Comparison of ENCODE assay signal across 8 cellular contexts in the genomic region with DNA sequence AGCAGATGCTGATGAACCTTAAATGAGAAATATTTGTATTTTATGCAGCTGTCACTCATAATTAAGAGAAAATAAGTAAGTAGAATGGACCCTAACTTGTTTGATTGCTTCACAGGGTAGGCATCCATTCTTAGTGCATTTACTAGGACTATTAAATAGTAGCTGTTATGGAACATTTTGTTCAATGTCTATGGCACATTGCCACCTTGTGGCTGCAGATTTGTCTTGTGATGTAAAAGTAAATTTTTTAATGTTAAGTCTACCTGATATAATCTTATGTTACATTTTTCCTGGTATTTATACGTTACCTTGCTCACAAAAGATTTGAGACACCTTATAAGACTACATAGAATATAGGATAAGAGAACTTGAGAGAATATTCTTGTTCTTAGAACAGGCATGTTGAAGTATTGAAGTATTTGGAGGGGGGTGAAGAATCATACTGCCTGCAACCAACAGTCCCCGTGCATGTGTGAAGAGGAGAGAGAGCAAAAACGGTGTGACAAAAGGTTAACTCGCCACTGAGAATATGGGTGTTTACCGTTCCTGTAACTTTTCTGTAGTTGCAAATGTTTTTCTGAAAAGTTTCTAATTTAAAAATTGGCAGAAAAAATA.
DNase-seq lines count a peak whose midpoint lies in the region; ATAC-seq, FAIRE-seq and TF ChIP-seq lines count a peak whose summit lies in the region.

No MANE protein-coding gene starts in this region.

- no peaks in the 10 kb centered on the region for H3K9me3 ChIP-seq in Peyer's patch
- no peaks in the 10 kb centered on the region for H3K9me3 ChIP-seq in colonic mucosa

- intact Hi-C loops in Calu3 (cut with micrococcal nuclease; ENCODE audit: unreplicated experiment) (loop anchor here (1.0 kb wide), 1 partner anchor 450 kb away; no protein-coding TSS in a partner anchor), colonic mucosa (cut with DNase I) (loop anchor here (2.0 kb wide), 1 partner anchor 453 kb away; no protein-coding TSS in a partner anchor)

- H3K27me3 ChIP-seq in Peyer's patch, result no peaks in the 10 kb centered on the region
- no peaks in the 10 kb centered on the region for H3K27me3 ChIP-seq in colonic mucosa

- no peak overlapping the region for H3K4me3 ChIP-seq in Peyer's patch
- H3K4me3 ChIP-seq in colonic mucosa, result no peak overlapping the region

- H3K4me3 Mint-ChIP-seq in Calu3 (ENCODE audit: low read depth, unreplicated experiment), result no peak overlapping the region

- no peak overlapping the region for H3K9ac ChIP-seq in colonic mucosa (ENCODE audit: low read depth in 2 of 2, low read length in 2 of 2)

- no peak overlapping the region for H3K27ac Mint-ChIP-seq in Calu3 (ENCODE audit: unreplicated experiment)

- H3K36me3 Mint-ChIP-seq in Calu3 (ENCODE audit: insufficient read depth, unreplicated experiment), result no peaks in the 10 kb centered on the region

- TF ChIP-seq POLR2A in Peyer's patch (IDR thresholded peaks at IDR 0.05), result no peak

- no peak overlapping the region for H3K27ac ChIP-seq in Peyer's patch
- no peak overlapping the region for H3K27ac ChIP-seq in colonic mucosa

- DNase-seq in Calu3 (peak; percentile 45), HuH-7.5 (ENCODE audit: low spot score) (peak; percentile 12), Peyer's patch (peak in 2 of 3 donors; percentile 44 to 73), colonic mucosa (no peak), lung microvascular endothelial cell (ENCODE audit: low read depth in 2 of 2) (peak; percentile 64 to 75), urothelium cell line (ENCODE audit: low spot score) (peak; percentile 40)

- CTCF ChIA-PET in Calu3 (lab: Charles Lee), result interaction anchor here (1.9 to 2.8 kb wide), 3 partner anchors 15 to 451 kb away, joined by 9 to 36 read pairs (median 23); no protein-coding TSS in a partner anchor

- peaks cover 62% of the 10 kb centered on the region for H3K27me3 Mint-ChIP-seq in Calu3 (ENCODE audit: unreplicated experiment)

- H3K4me1 ChIP-seq in Peyer's patch (no peaks in the 10 kb centered on the region), colonic mucosa (no peaks in the 10 kb centered on the region)

- BruUV-seq in Calu3 (replicated peaks; lab: Mats Ljungman, UMichigan), result no TSS peak

- H3K4me1 Mint-ChIP-seq in Calu3 (ENCODE audit: low read depth, unreplicated experiment), result peaks cover 8% of the 10 kb centered on the region

- TF ChIP-seq CTCF in Calu3 (IDR thresholded peaks at IDR 0.05; ENCODE audit: unreplicated experiment) (peak; percentile 25), Peyer's patch (IDR thresholded peaks at IDR 0.05) (peak; percentile 10 to 51 (median 48)), colonic mucosa (IDR thresholded peaks at IDR 0.05) (peak; percentile 29)

- H3K36me3 ChIP-seq in Peyer's patch (no peaks in the 10 kb centered on the region), colonic mucosa (no peaks in the 10 kb centered on the region)

- FAIRE-seq in urothelium cell line (lab: Jason Lieb, UNC), result peak; percentile 68

- no peaks in the 10 kb centered on the region for H3K9me3 Mint-ChIP-seq in Calu3 (ENCODE audit: low read depth, unreplicated experiment)

- ATAC-seq in HG03442 (IDR thresholded peaks at IDR 0.05; ENCODE audit: unreplicated experiment) (no peak), HG03521 (IDR thresholded peaks at IDR 0.05; ENCODE audit: unreplicated experiment) (no peak)
